In genomic region chr14:87993485-87993809, GRCh38 we compare ENCODE assay signal across 8 cellular contexts. TPM values are rescaled to one million over a fixed set of nuclear protein-coding genes. Genes with fewer than 3 reads are reported as not detected.
A peak's percentile ranks its signal among the peaks of the same experiment; 100 is the strongest.
DNase-seq lines count a peak whose midpoint lies in the region; ATAC-seq and TF ChIP-seq lines count a peak whose summit lies in the region.

No MANE protein-coding gene starts in this region.

- H3K27ac ChIP-seq in tibial nerve = peak overlapping the region; percentile 94 to 97 (median 96)

- no peaks in the 10 kb centered on the region for H3K27me3 ChIP-seq in kidney epithelial cell (ENCODE audit: control insufficient read depth, insufficient read depth, low read length)
- H3K27me3 ChIP-seq in tibial nerve = no peaks in the 10 kb centered on the region

- peaks cover 0 to 62% (median 0%) of the 10 kb centered on the region in 4 donors for H3K4me1 ChIP-seq in tibial nerve

- H3K4me3 ChIP-seq in kidney epithelial cell (ENCODE audit: low read depth, low read length) = peak overlapping the region; percentile 53
- H3K4me3 ChIP-seq in tibial nerve = peak overlapping the region; percentile 61 to 92 (median 83)

- no peak for ATAC-seq in activated T-cell treated with anti-CD3 and anti-CD28 coated beads, Interleukin-2, amount 50 U/mL, for 72 hours (replicated peaks in 1 of 2)

- TF ChIP-seq CTCF in kidney epithelial cell (IDR thresholded peaks at IDR 0.05; ENCODE audit: insufficient read depth, low read length, poor library complexity, severe bottlenecking) (no peak), tibial nerve (IDR thresholded peaks at IDR 0.05) (no peak)

- H3K36me3 Mint-ChIP-seq in activated T-cell treated with anti-CD3 and anti-CD28 coated beads, Interleukin-2, amount 50 U/mL, for 72 hours (ENCODE audit: insufficient read depth in 2 of 2) = peaks cover 2 to 6% of the 10 kb centered on the region in 2 donors
- peaks cover 5% of the 10 kb centered on the region for H3K36me3 Mint-ChIP-seq in activated naive CD8-positive, alpha-beta T cell treated with anti-CD3 and anti-CD28 coated beads for 36 hours

- H3K4me3 Mint-ChIP-seq in activated T-cell treated with anti-CD3 and anti-CD28 coated beads, Interleukin-2, amount 50 U/mL, for 72 hours = peak overlapping the region; percentile 87 to 99
- peak overlapping the region; percentile 93 for H3K4me3 Mint-ChIP-seq in activated naive CD8-positive, alpha-beta T cell treated with anti-CD3 and anti-CD28 coated beads for 36 hours

- TF ChIP-seq EP300 in tibial nerve (IDR thresholded peaks at IDR 0.05) = no peak

- H3K9me3 Mint-ChIP-seq in activated T-cell treated with anti-CD3 and anti-CD28 coated beads, Interleukin-2, amount 50 U/mL, for 72 hours = peaks cover 0 to 2% of the 10 kb centered on the region in 2 donors
- H3K9me3 Mint-ChIP-seq in activated naive CD8-positive, alpha-beta T cell treated with anti-CD3 and anti-CD28 coated beads for 36 hours = peaks cover 2% of the 10 kb centered on the region

- peak overlapping the region; percentile 99 for H3K27ac Mint-ChIP-seq in activated T-cell treated with anti-CD3 and anti-CD28 coated beads, Interleukin-2, amount 50 U/mL, for 72 hours
- H3K27ac Mint-ChIP-seq in activated naive CD8-positive, alpha-beta T cell treated with anti-CD3 and anti-CD28 coated beads for 36 hours = peak overlapping the region; percentile 98

- 46 to 50% methylated on average over 5 of the region's 5 CpGs for WGBS in tibial nerve, 2 donors

- H3K36me3 ChIP-seq in kidney epithelial cell (ENCODE audit: control insufficient read depth, insufficient read depth, low read length) = no peaks in the 10 kb centered on the region
- H3K36me3 ChIP-seq in tibial nerve = no peaks in the 10 kb centered on the region

- TF ChIP-seq POLR2A in tibial nerve (IDR thresholded peaks at IDR 0.05) = no peak

- H3K4me1 Mint-ChIP-seq in activated T-cell treated with anti-CD3 and anti-CD28 coated beads, Interleukin-2, amount 50 U/mL, for 72 hours (ENCODE audit: low read depth) = peaks cover 85% of the 10 kb centered on the region
- H3K4me1 Mint-ChIP-seq in activated naive CD8-positive, alpha-beta T cell treated with anti-CD3 and anti-CD28 coated beads for 36 hours = peaks cover 60% of the 10 kb centered on the region

- DNase-seq in activated T-cell treated with anti-CD3 and anti-CD28 coated beads, Interleukin-2, amount 50 U/mL, for 72 hours = no peak
- DNase-seq in activated T-cell treated with anti-CD3 and anti-CD28 coated beads, Interleukin-2, amount 50 U/mL, for 48 hours = no peak
- no peak for DNase-seq in activated naive CD8-positive, alpha-beta T cell treated with anti-CD3 and anti-CD28 coated beads for 36 hours
- no peak for DNase-seq in kidney epithelial cell (ENCODE audit: low read depth)
- DNase-seq in tibial nerve (ENCODE audit: low spot score in 2 of 2) = no peak
- no peak for DNase-seq in EL
- DNase-seq in COLO668 (lab: John Stamatoyannopoulos, UW; ENCODE audit: unreplicated experiment) = no peak
- no peak for DNase-seq in GM03348 (ENCODE audit: low spot score)

- no peaks in the 10 kb centered on the region for H3K9me3 ChIP-seq in tibial nerve

- H3K27me3 Mint-ChIP-seq in activated T-cell treated with anti-CD3 and anti-CD28 coated beads, Interleukin-2, amount 50 U/mL, for 72 hours (ENCODE audit: low read depth) = no peaks in the 10 kb centered on the region
- no peaks in the 10 kb centered on the region for H3K27me3 Mint-ChIP-seq in activated naive CD8-positive, alpha-beta T cell treated with anti-CD3 and anti-CD28 coated beads for 36 hours

RNA-seq across cellular contexts. Expression of gene GALC, which starts 0.5 kb away (rescaled TPM):
- 10 to 100 TPM; 40.1 to 40.3 TPM for total RNA-seq in activated T-cell treated with anti-CD3 and anti-CD28 coated beads, Interleukin-2, amount 50 U/mL, for 72 hours
- 10 to 100 TPM in 1 of 2 experiments, 1 to 10 TPM in 1; 8.6 to 11.6 TPM for total RNA-seq in activated naive CD8-positive, alpha-beta T cell treated with anti-CD3 and anti-CD28 coated beads for 36 hours
- total RNA-seq in kidney epithelial cell (32.3 and 33.3 TPM in 2 replicates), tibial nerve (10 to 100 TPM; 41.2 to 82.9 (median 52.0) TPM)

RNA-seq across cellular contexts. Expression of gene GPR65, which starts 11.5 kb away (rescaled TPM):
- total RNA-seq in activated T-cell treated with anti-CD3 and anti-CD28 coated beads, Interleukin-2, amount 50 U/mL, for 72 hours = 10 to 100 TPM; 24.6 to 31.8 TPM
- 10 to 100 TPM; 17.3 to 17.5 TPM for total RNA-seq in activated naive CD8-positive, alpha-beta T cell treated with anti-CD3 and anti-CD28 coated beads for 36 hours
- total RNA-seq in kidney epithelial cell (not detected in 2 replicates), tibial nerve (1 to 10 TPM; 1.1 to 2.1 (median 1.3) TPM)

Comparison
In these comparisons a context has a peak if more than half of its experiments do, and no peak if none do; other contexts are left out.
1. RNA of gene GPR65, which starts 11.5 kb away (total RNA-seq): 24.6 to 31.8 TPM in activated T-cell treated with anti-CD3 and anti-CD28 coated beads, Interleukin-2, amount 50 U/mL, for 72 hours and 17.3 to 17.5 TPM in activated naive CD8-positive, alpha-beta T cell treated with anti-CD3 and anti-CD28 coated beads for 36 hours; 1.1 to 2.1 TPM in tibial nerve and not detected in kidney epithelial cell; every median in the first group is over 4 times any median in the second.